In genomic region chr7:142301923-142302550, GRCh38 we compare ENCODE assay signal across 1 cellular context.
TF ChIP-seq lines count a peak whose summit lies in the region.

No MANE protein-coding gene starts in this region.

TF ChIP-seq in GM23338, 12 proteins besides CTCF, POLR2A, EP300 and RAD21 (continued from another document):
- TF ChIP-seq ZNF462 (CRISPR knock-in tag; IDR thresholded peaks at IDR 0.05) (no peak), ZNF331 (CRISPR knock-in tag; IDR thresholded peaks at IDR 0.05; ENCODE audit: low read depth) (no peak), POLR2AphosphoS5 (IDR thresholded peaks at IDR 0.05; ENCODE audit: low read depth) (no peak), CREB1 (CRISPR knock-in tag; IDR thresholded peaks at IDR 0.05; ENCODE audit: low read depth) (no peak), STAT1 (IDR thresholded peaks at IDR 0.05; ENCODE audit: unreplicated experiment) (no peak), NANOG (IDR thresholded peaks at IDR 0.05; ENCODE audit: borderline replicate concordance) (no peak), EZH2 (IDR thresholded peaks at IDR 0.05; ENCODE audit: low read depth, unreplicated experiment) (no peak)
